ENCODE assay signal across 8 cellular contexts in genomic region chr7:44581907-44582603, GRCh38. TPM values are rescaled to one million over a fixed set of nuclear protein-coding genes. Genes with fewer than 3 reads are reported as not detected.
DNase-seq lines count a peak whose midpoint lies in the region; ATAC-seq and TF ChIP-seq lines count a peak whose summit lies in the region.

Gene TMED4 (minus strand): TSS chr7:44582231. CDS start chr7:44582206, 25 bp downstream.

- H3K4me3 ChIP-seq in AG10803 (ENCODE audit: low read length) = peak within 1 kb of the TSS; percentile 94

- DNase-seq in AG10803 (ENCODE audit: low read depth) = peak; percentile 98
- peak; percentile 99 for DNase-seq in NCI-H460 (ENCODE audit: extremely low read depth, low read depth)
- peak; percentile 100 for DNase-seq in activated CD4-positive, CD25-positive, alpha-beta regulatory T cell treated with anti-CD3 and anti-CD28 coated beads, Interleukin-2, amount 50 U/mL, for 72 hours
- peak; percentile 77 to 89 for DNase-seq in cerebellar nuclear complex (lab: John Stamatoyannopoulos, UW)
- DNase-seq in islet precursor cell = peak; percentile 100
- DNase-seq in stimulated activated CD4-positive, alpha-beta T cell treated with anti-CD3 and anti-CD28 coated beads, Interleukin-12 subunit alpha, Interleukin-12 subunit beta, amount 100 ng/mL, for 48 hours (ENCODE audit: low read depth in 2 of 3, low spot score in 1 of 3) = peak; percentile 99 to 100 (median 100)

- TF ChIP-seq CTCF in AG10803 (conservative IDR thresholded peaks at IDR 0.05; ENCODE audit: low read length) = no peak

- ATAC-seq in GM19043 (IDR thresholded peaks at IDR 0.05; ENCODE audit: low read depth, unreplicated experiment) (peak; percentile 87), HG03378 (IDR thresholded peaks at IDR 0.05; ENCODE audit: unreplicated experiment) (peak; percentile 81)

RNA-seq across cellular contexts. Expression of gene TMED4, which starts in this region (rescaled TPM):
- total RNA-seq in NCI-H460 (2014; rRNA removed; shearing (Covaris generic)) = 129 and 135 TPM in 2 replicates
- 215 and 276 TPM in 2 replicates for polyA plus RNA-seq in NCI-H460 (2014; cell fraction: nucleus; rRNA removed)

Comparison
In these comparisons a context has a peak if more than half of its experiments do, and no peak if none do; other contexts are left out.
1. Peak in every context shown above with its lines: DNase-seq, ATAC-seq and H3K4me3 ChIP-seq.